Comparison of ENCODE assay signal across 32 cellular contexts in the genomic region with DNA sequence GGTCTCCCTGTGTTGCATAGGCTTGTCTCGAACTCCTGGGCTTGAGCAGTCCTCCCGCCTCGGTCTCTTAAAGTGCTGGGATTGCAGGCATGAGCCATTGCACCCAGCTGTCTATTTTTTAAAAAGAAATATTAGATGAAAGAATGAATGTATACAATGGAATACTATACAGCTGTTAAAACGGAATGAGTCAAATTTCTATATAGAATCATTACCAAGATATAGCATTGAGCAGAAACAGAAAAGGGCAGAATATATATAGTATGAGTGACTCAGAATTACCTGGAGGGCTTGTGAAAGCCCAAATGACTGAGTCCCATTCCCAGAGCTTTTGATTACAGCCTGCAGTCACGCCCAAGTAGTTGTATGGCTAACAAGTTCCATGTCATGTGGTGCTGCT. TPM values are rescaled to one million over a fixed set of nuclear protein-coding genes. Genes with fewer than 3 reads are reported as not detected.
"Had no signal": no experiment of that assay in that cellular context is flagged by ENCODE, and none has a peak within 500 bp of the region (broad histone marks: within the 10 kb centered on the region; RNA-seq: fewer than 3 reads in every experiment).

No MANE protein-coding gene starts in this region.

- H3K27ac Mint-ChIP-seq: activated CD8-positive, alpha-beta memory T cell treated with anti-CD3 and anti-CD28 coated beads, Interleukin-2, amount 10 ng/mL, durations not matched to agents 7 days and 5 days; activated CD8-positive, alpha-beta T cell treated with anti-CD3 and anti-CD28 coated beads for 36 hours; endodermal cell; immature natural killer cell; progenitor cell of endocrine pancreas had no signal

- H3K9me3 Mint-ChIP-seq: activated CD8-positive, alpha-beta T cell treated with anti-CD3 and anti-CD28 coated beads for 36 hours; central memory CD8-positive, alpha-beta T cell; endodermal cell; naive B cell had no signal

- H2AFZ ChIP-seq: hepatocyte had no signal

- FAIRE-seq: colon had no signal

- H3K9me3 ChIP-seq: lower lobe of right lung, SJSA1, suprapubic skin, upper lobe of right lung had no signal

- H3K36me3 ChIP-seq: brain microvascular endothelial cell, lower lobe of right lung, SJSA1, suprapubic skin, upper lobe of right lung had no signal

- H3K4me3 ChIP-seq: hepatocyte, lower lobe of right lung, mucosa of descending colon, SJSA1, suprapubic skin, upper lobe of right lung had no signal

- H3K36me3 Mint-ChIP-seq: activated CD8-positive, alpha-beta memory T cell treated with anti-CD3 and anti-CD28 coated beads, Interleukin-2, amount 10 ng/mL, durations not matched to agents 7 days and 5 days; immature natural killer cell had no signal

- H3K4me1 ChIP-seq: foreskin keratinocyte had no signal

- H3K4me2 ChIP-seq: hepatocyte had no signal

- H3K27me3 ChIP-seq: brain microvascular endothelial cell, SJSA1 had no signal

- H3K27ac ChIP-seq: brain microvascular endothelial cell, foreskin keratinocyte, hepatocyte, lower lobe of right lung, SJSA1, suprapubic skin, upper lobe of right lung had no signal

- DNase-seq: activated CD8-positive, alpha-beta memory T cell treated with anti-CD3 and anti-CD28 coated beads, Interleukin-2, amount 10 ng/mL, durations not matched to agents 7 days and 5 days; activated CD8-positive, alpha-beta T cell treated with anti-CD3 and anti-CD28 coated beads for 36 hours; activated gamma-delta T cell; activated naive CD4-positive, alpha-beta T cell treated with anti-CD3 and anti-CD28 coated beads, Interleukin-2, amount 50 U/mL, for 16 hours; activated T-cell treated with anti-CD3 and anti-CD28 coated beads for 4 hours; aorta; brain microvascular endothelial cell; endodermal cell; foreskin keratinocyte; glutamatergic neuron; immature natural killer cell; lower lobe of right lung; mesendoderm; mucosa of descending colon; naive B cell; retina; stimulated activated CD4-positive, alpha-beta T cell treated with anti-CD3 and anti-CD28 coated beads, Interleukin-4, amount 100 ng/mL, for 1 hour; stimulated activated naive CD4-positive, alpha-beta T cell treated with Interleukin-2 at 50 U/mL for 16 hours; T-helper 1 cell; upper lobe of right lung had no signal

- ATAC-seq: activated CD8-positive, alpha-beta memory T cell treated with anti-CD3 and anti-CD28 coated beads, Interleukin-2, amount 10 ng/mL, durations not matched to agents 7 days and 5 days; activated CD8-positive, alpha-beta T cell treated with anti-CD3 and anti-CD28 coated beads for 36 hours; foreskin keratinocyte; left lobe of liver; lower lobe of right lung; mucosa of descending colon; upper lobe of right lung had no signal

- H3K4me3 Mint-ChIP-seq: activated CD8-positive, alpha-beta memory T cell treated with anti-CD3 and anti-CD28 coated beads, Interleukin-2, amount 10 ng/mL, durations not matched to agents 7 days and 5 days; activated CD8-positive, alpha-beta T cell treated with anti-CD3 and anti-CD28 coated beads for 36 hours; central memory CD8-positive, alpha-beta T cell; endodermal cell; immature natural killer cell had no signal

RNA-seq across cellular contexts. Expression of gene DACT3, which starts 4.4 kb away (rescaled TPM):
- total RNA-seq: epithelial cell of proximal tubule had no signal
- polyA plus RNA-seq: immature natural killer cell had no signal

RNA-seq across cellular contexts. Expression of gene GNG8, which starts 20.5 kb away (rescaled TPM):
- total RNA-seq: endodermal cell, epithelial cell of proximal tubule, fibroblast of lung, foreskin keratinocyte, hepatocyte, kidney epithelial cell, left lobe of liver, lower lobe of right lung, osteocyte, progenitor cell of endocrine pancreas, SJSA1, suprapubic skin, upper lobe of right lung had no signal
- polyA plus RNA-seq: adipose tissue, aorta, fibroblast of lung, foreskin keratinocyte, immature natural killer cell had no signal

RNA-seq across cellular contexts. Expression of gene PTGIR, which starts 31.7 kb away (rescaled TPM):
- total RNA-seq: endodermal cell, foreskin keratinocyte, kidney epithelial cell, progenitor cell of endocrine pancreas, SJSA1 had no signal
